1 cellular context compared by ENCODE assay signal in the genomic region with DNA sequence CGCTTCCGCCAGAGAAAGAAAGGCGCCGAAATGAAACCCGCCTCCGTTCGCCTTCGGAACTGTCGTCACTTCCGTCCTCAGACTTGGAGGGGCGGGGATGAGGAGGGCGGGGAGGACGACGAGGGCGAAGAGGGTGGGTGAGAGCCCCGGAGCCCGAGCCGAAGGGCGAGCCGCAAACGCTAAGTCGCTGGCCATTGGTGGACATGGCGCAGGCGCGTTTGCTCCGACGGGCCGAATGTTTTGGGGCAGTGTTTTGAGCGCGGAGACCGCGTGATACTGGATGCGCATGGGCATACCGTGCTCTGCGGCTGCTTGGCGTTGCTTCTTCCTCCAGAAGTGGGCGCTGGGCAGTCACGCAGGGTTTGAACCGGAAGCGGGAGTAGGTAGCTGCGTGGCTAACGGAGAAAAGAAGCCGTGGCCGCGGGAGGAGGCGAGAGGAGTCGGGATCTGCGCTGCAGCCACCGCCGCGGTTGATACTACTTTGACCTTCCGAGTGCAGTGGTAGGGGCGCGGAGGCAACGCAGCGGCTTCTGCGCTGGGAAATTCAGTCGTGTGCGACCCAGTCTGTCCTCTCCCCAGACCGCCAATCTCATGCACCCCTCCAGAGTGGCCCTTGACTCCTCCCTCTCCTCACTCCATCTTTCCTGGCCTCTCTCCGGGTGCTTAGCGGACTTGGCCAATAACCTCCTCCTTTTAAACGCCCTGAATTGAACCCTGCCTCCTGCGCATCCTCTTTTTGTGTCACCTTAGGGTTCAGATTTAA.
TF ChIP-seq lines count a peak whose summit lies in the region.

A gene with protein sequence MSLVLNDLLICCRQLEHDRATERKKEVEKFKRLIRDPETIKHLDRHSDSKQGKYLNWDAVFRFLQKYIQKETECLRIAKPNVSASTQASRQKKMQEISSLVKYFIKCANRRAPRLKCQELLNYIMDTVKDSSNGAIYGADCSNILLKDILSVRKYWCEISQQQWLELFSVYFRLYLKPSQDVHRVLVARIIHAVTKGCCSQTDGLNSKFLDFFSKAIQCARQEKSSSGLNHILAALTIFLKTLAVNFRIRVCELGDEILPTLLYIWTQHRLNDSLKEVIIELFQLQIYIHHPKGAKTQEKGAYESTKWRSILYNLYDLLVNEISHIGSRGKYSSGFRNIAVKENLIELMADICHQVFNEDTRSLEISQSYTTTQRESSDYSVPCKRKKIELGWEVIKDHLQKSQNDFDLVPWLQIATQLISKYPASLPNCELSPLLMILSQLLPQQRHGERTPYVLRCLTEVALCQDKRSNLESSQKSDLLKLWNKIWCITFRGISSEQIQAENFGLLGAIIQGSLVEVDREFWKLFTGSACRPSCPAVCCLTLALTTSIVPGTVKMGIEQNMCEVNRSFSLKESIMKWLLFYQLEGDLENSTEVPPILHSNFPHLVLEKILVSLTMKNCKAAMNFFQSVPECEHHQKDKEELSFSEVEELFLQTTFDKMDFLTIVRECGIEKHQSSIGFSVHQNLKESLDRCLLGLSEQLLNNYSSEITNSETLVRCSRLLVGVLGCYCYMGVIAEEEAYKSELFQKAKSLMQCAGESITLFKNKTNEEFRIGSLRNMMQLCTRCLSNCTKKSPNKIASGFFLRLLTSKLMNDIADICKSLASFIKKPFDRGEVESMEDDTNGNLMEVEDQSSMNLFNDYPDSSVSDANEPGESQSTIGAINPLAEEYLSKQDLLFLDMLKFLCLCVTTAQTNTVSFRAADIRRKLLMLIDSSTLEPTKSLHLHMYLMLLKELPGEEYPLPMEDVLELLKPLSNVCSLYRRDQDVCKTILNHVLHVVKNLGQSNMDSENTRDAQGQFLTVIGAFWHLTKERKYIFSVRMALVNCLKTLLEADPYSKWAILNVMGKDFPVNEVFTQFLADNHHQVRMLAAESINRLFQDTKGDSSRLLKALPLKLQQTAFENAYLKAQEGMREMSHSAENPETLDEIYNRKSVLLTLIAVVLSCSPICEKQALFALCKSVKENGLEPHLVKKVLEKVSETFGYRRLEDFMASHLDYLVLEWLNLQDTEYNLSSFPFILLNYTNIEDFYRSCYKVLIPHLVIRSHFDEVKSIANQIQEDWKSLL (N-terminal part only) (plus strand): TSS at position 382 of the 763 bp plus-strand sequence. CDS start 4,558 bp downstream, outside the sequence.

TF ChIP-seq in HepG2, 621 proteins besides CTCF, POLR2A, EP300 and RAD21 (continues in another document):
- no peak; the same call in 1 of the 2 replicates for TF ChIP-seq ZNF607 (CRISPR knock-in tag; IDR thresholded peaks at IDR 0.05; ENCODE audit: borderline replicate concordance)
- TF ChIP-seq ZFP1 (CRISPR knock-in tag; IDR thresholded peaks at IDR 0.05) = no peak; the same call in 1 of the 2 replicates
- TF ChIP-seq HIC2 (CRISPR knock-in tag; IDR thresholded peaks at IDR 0.05; ENCODE audit: low read depth) = no peak; the same call in 1 of the 2 replicates
- peak; percentile 88; the same call in 1 of the 2 replicates for TF ChIP-seq FOXC1 (CRISPR knock-in tag; IDR thresholded peaks at IDR 0.05; ENCODE audit: borderline replicate concordance)
- no peak for TF ChIP-seq ZNF451 (CRISPR knock-in tag; IDR thresholded peaks at IDR 0.05)
- TF ChIP-seq LCORL (IDR thresholded peaks at IDR 0.05) = no peak
- no peak; the same call in none of the 2 replicates for TF ChIP-seq LCORL (CRISPR knock-in tag; IDR thresholded peaks at IDR 0.05)
- TF ChIP-seq, protein P1, sequence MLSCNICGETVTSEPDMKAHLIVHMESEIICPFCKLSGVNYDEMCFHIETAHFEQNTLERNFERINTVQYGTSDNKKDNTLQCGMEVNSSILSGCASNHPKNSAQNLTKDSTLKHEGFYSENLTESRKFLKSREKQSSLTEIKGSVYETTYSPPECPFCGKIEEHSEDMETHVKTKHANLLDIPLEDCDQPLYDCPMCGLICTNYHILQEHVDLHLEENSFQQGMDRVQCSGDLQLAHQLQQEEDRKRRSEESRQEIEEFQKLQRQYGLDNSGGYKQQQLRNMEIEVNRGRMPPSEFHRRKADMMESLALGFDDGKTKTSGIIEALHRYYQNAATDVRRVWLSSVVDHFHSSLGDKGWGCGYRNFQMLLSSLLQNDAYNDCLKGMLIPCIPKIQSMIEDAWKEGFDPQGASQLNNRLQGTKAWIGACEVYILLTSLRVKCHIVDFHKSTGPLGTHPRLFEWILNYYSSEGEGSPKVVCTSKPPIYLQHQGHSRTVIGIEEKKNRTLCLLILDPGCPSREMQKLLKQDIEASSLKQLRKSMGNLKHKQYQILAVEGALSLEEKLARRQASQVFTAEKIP (CRISPR knock-in tag; IDR thresholded peaks at IDR 0.05; ENCODE audit: borderline replicate concordance) = no peak
- no peak for TF ChIP-seq FOXP1 (IDR thresholded peaks at IDR 0.05)
- no peak for TF ChIP-seq FOXP1 (CRISPR knock-in tag; IDR thresholded peaks at IDR 0.05)
- TF ChIP-seq, protein P2, sequence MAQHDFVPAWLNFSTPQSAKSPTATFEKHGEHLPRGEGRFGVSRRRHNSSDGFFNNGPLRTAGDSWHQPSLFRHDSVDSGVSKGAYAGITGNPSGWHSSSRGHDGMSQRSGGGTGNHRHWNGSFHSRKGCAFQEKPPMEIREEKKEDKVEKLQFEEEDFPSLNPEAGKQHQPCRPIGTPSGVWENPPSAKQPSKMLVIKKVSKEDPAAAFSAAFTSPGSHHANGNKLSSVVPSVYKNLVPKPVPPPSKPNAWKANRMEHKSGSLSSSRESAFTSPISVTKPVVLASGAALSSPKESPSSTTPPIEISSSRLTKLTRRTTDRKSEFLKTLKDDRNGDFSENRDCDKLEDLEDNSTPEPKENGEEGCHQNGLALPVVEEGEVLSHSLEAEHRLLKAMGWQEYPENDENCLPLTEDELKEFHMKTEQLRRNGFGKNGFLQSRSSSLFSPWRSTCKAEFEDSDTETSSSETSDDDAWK (CRISPR knock-in tag; IDR thresholded peaks at IDR 0.05) = no peak
- TF ChIP-seq REL (CRISPR knock-in tag; conservative IDR thresholded peaks at IDR 0.05) = no peak
- TF ChIP-seq, protein P3, sequence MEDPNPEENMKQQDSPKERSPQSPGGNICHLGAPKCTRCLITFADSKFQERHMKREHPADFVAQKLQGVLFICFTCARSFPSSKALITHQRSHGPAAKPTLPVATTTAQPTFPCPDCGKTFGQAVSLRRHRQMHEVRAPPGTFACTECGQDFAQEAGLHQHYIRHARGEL (CRISPR knock-in tag; IDR thresholded peaks at IDR 0.05) = no peak
- TF ChIP-seq ZNF407 (CRISPR knock-in tag; IDR thresholded peaks at IDR 0.05; ENCODE audit: not compliant biosample characterization) = no peak
- peak; percentile 69; the same call in 1 of the 2 replicates for TF ChIP-seq ZBTB39 (CRISPR knock-in tag; IDR thresholded peaks at IDR 0.05)
- peak; percentile 71 for TF ChIP-seq POLR2AphosphoS5 (IDR thresholded peaks at IDR 0.05; ENCODE audit: low read depth, low read length)
- TF ChIP-seq GABPA (IDR thresholded peaks at IDR 0.05; ENCODE audit: low read depth, low read length) = peak; percentile 60
- TF ChIP-seq GABPA (CRISPR knock-in tag; IDR thresholded peaks at IDR 0.05; ENCODE audit: low read depth) = peak; percentile 95
- TF ChIP-seq ZNF547 (CRISPR knock-in tag; IDR thresholded peaks at IDR 0.05) = no peak
- no peak for TF ChIP-seq HNF4G (IDR thresholded peaks at IDR 0.05; ENCODE audit: borderline replicate concordance, low read depth, low read length)
- no peak for TF ChIP-seq HNF4G (CRISPR knock-in tag; IDR thresholded peaks at IDR 0.05; ENCODE audit: borderline replicate concordance, low read depth)
- TF ChIP-seq CCDC6 (CRISPR knock-in tag; IDR thresholded peaks at IDR 0.05) = peak; percentile 78
- TF ChIP-seq ZNF615 (CRISPR knock-in tag; IDR thresholded peaks at IDR 0.05; ENCODE audit: borderline replicate concordance) = no peak
- TF ChIP-seq TEF (CRISPR knock-in tag; IDR thresholded peaks at IDR 0.05) = no peak
- TF ChIP-seq ZNF20 (CRISPR knock-in tag; IDR thresholded peaks at IDR 0.05) = no peak
